In the genomic region with DNA sequence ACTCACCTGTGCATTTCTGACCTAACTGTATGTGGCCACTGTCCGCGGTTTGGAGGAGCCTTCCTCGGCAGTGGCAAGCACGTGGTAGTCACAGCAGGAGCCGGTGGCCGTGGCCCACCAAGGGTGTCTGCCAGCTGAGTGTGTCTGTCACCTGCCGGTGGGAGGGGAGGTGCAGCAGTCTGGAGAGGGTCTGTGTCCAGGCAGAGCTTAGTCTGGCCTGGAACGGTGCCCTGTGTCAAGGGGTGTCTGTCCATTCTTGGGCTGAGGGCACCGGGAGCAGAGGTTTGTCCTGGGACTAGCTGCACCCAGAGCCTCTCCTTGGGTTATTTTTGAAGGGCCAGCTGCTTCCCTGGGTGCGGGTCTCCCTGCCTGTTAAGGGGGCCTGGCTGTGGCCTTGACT, we compare ENCODE assay signal across 10 cellular contexts. TPM values are rescaled to one million over a fixed set of nuclear protein-coding genes. Genes with fewer than 3 reads are reported as not detected.
A peak's percentile ranks its signal among the peaks of the same experiment; 100 is the strongest.
DNase-seq lines count a peak whose midpoint lies in the region; ATAC-seq lines count a peak whose summit lies in the region.
"Had no signal": no experiment of that assay in that cellular context is flagged by ENCODE, and none has a peak within 500 bp of the region (broad histone marks: within the 10 kb centered on the region; RNA-seq: fewer than 3 reads in every experiment).

No MANE protein-coding gene starts in this region.

- peaks cover 84% of the 10 kb centered on the region for H3K36me3 Mint-ChIP-seq in activated CD4-positive, alpha-beta T cell treated with anti-CD3 and anti-CD28 coated beads for 36 hours (ENCODE audit: low read depth)
- H3K36me3 Mint-ChIP-seq in activated naive CD8-positive, alpha-beta T cell treated with anti-CD3 and anti-CD28 coated beads, Interleukin-2, amount 50 U/mL, for 24 hours (ENCODE audit: low read depth) = peaks cover 78% of the 10 kb centered on the region

- ATAC-seq in activated CD4-positive, alpha-beta T cell treated with anti-CD3 and anti-CD28 coated beads for 36 hours = no peak
- ATAC-seq in activated naive CD8-positive, alpha-beta T cell treated with anti-CD3 and anti-CD28 coated beads, Interleukin-2, amount 50 U/mL, for 24 hours = no peak
- ATAC-seq in HG03378 (IDR thresholded peaks at IDR 0.05; ENCODE audit: unreplicated experiment) = no peak
- ATAC-seq: A549 had no signal

- H3K9me3 Mint-ChIP-seq in activated CD4-positive, alpha-beta T cell treated with anti-CD3 and anti-CD28 coated beads for 36 hours (ENCODE audit: low read depth) = no peaks in the 10 kb centered on the region
- H3K9me3 Mint-ChIP-seq in activated naive CD8-positive, alpha-beta T cell treated with anti-CD3 and anti-CD28 coated beads, Interleukin-2, amount 50 U/mL, for 24 hours = no peaks in the 10 kb centered on the region

- DNase-seq in activated CD4-positive, alpha-beta T cell treated with anti-CD3 and anti-CD28 coated beads for 36 hours = no peak
- no peak for DNase-seq in activated CD4-positive, alpha-beta T cell treated with anti-CD3 and anti-CD28 coated beads, Interleukin-2, amount 50 U/mL, for 1 hour
- DNase-seq in activated naive CD8-positive, alpha-beta T cell treated with anti-CD3 and anti-CD28 coated beads, Interleukin-2, amount 50 U/mL, for 24 hours = no peak
- DNase-seq in dermis blood vessel endothelial cell (no peak), NCI-H2029 (lab: John Stamatoyannopoulos, UW) (no peak)
- DNase-seq: NCI-H510A had no signal

- no peaks in the 10 kb centered on the region for H3K27me3 ChIP-seq in layer of hippocampus (ENCODE audit: control insufficient read depth, insufficient read depth, low read length)

- CTCF ChIA-PET in activated CD4-positive, alpha-beta T cell treated with anti-CD3 and anti-CD28 coated beads for 36 hours (lab: Charles Lee) = interaction anchor here (0.6 kb wide), 1 partner anchor 102 kb away, joined by 3 read pairs; no protein-coding TSS in a partner anchor

- H3K27ac ChIP-seq in layer of hippocampus (ENCODE audit: low read depth, low read length) = peak overlapping the region; percentile 65
- peak overlapping the region; percentile 10 for H3K27ac ChIP-seq in temporal lobe (ENCODE audit: low read depth, low read length)
- H3K27ac ChIP-seq: A549 had no signal

- peaks cover 76% of the 10 kb centered on the region for H3K4me1 Mint-ChIP-seq in activated CD4-positive, alpha-beta T cell treated with anti-CD3 and anti-CD28 coated beads for 36 hours
- peaks cover 83% of the 10 kb centered on the region for H3K4me1 Mint-ChIP-seq in activated naive CD8-positive, alpha-beta T cell treated with anti-CD3 and anti-CD28 coated beads, Interleukin-2, amount 50 U/mL, for 24 hours

- intact Hi-C loops in activated CD4-positive, alpha-beta T cell treated with anti-CD3 and anti-CD28 coated beads for 36 hours (cut with DNase I, micrococcal nuclease) = loop anchor here (5.0 to 10.0 kb wide), 4 partner anchors 101 to 1499 kb away; partner anchors contain the start of genes CASS4 (in 1 of the 2) and PMEPA1 (in 1 of the 2)

- H3K4me3 Mint-ChIP-seq in activated CD4-positive, alpha-beta T cell treated with anti-CD3 and anti-CD28 coated beads for 36 hours = peak overlapping the region; percentile 74
- H3K4me3 Mint-ChIP-seq in activated naive CD8-positive, alpha-beta T cell treated with anti-CD3 and anti-CD28 coated beads, Interleukin-2, amount 50 U/mL, for 24 hours = peak overlapping the region; percentile 60

- peak overlapping the region; percentile 99 for H3K27ac Mint-ChIP-seq in activated CD4-positive, alpha-beta T cell treated with anti-CD3 and anti-CD28 coated beads for 36 hours
- H3K27ac Mint-ChIP-seq in activated naive CD8-positive, alpha-beta T cell treated with anti-CD3 and anti-CD28 coated beads, Interleukin-2, amount 50 U/mL, for 24 hours = peak overlapping the region; percentile 94

- POLR2A ChIA-PET in activated CD4-positive, alpha-beta T cell treated with anti-CD3 and anti-CD28 coated beads for 36 hours (lab: Charles Lee) = no interaction called here

- H3K27me3 Mint-ChIP-seq in activated CD4-positive, alpha-beta T cell treated with anti-CD3 and anti-CD28 coated beads for 36 hours = no peaks in the 10 kb centered on the region
- H3K27me3 Mint-ChIP-seq in activated naive CD8-positive, alpha-beta T cell treated with anti-CD3 and anti-CD28 coated beads, Interleukin-2, amount 50 U/mL, for 24 hours = no peaks in the 10 kb centered on the region

RNA-seq across cellular contexts. Expression of gene RBM38, which starts 5.0 kb away (rescaled TPM):
- total RNA-seq in activated CD4-positive, alpha-beta T cell treated with anti-CD3 and anti-CD28 coated beads for 36 hours = 100 to 1,000 TPM in 1 of 2 experiments, 10 to 100 TPM in 1; 96.5 to 101 TPM
- total RNA-seq in temporal lobe = 6.6 TPM
- total RNA-seq in dermis blood vessel endothelial cell = 13.8 and 21.6 TPM in 2 replicates

RNA-seq across cellular contexts. Expression of gene RAE1, which starts 45.2 kb away (rescaled TPM):
- 10 to 100 TPM; 42.7 to 48.9 TPM for total RNA-seq in activated CD4-positive, alpha-beta T cell treated with anti-CD3 and anti-CD28 coated beads for 36 hours
- total RNA-seq in temporal lobe (30.0 TPM), dermis blood vessel endothelial cell (41.4 and 56.3 TPM in 2 replicates)
